ENCODE assay signal across 15 cellular contexts in genomic region chr9:95045751-95046150, GRCh38.
DNase-seq lines count a peak whose midpoint lies in the region; ATAC-seq, FAIRE-seq and TF ChIP-seq lines count a peak whose summit lies in the region.
"Had no signal": no experiment of that assay in that cellular context is flagged by ENCODE, and none has a peak within 500 bp of the region (broad histone marks: within the 10 kb centered on the region; RNA-seq: fewer than 3 reads in every experiment).

No MANE protein-coding gene starts in this region.

- H3K79me2 ChIP-seq in astrocyte (ENCODE audit: insufficient read depth, low read length), result peaks cover 95% of the 10 kb centered on the region

- H3K4me2 ChIP-seq in astrocyte (ENCODE audit: low read length), result no peak overlapping the region

- H3K9me3 ChIP-seq in astrocyte (ENCODE audit: insufficient read depth, low read depth, low read length), result no peaks in the 10 kb centered on the region
- H3K9me3 ChIP-seq in kidney (ENCODE audit: control insufficient read depth in 1 of 2, low read length in 2 of 2), result no peaks in the 10 kb centered on the region
- no peaks in the 10 kb centered on the region for H3K9me3 ChIP-seq in skeletal muscle tissue (ENCODE audit: control insufficient read depth in 3 of 3, low read length in 3 of 3)

- H2AFZ ChIP-seq in astrocyte (ENCODE audit: low read depth, low read length), result no peak overlapping the region

- H4K20me1 ChIP-seq in astrocyte (ENCODE audit: insufficient read depth, low read length), result peaks cover 91% of the 10 kb centered on the region

- no peak for ATAC-seq in GM21447 (IDR thresholded peaks at IDR 0.05; ENCODE audit: unreplicated experiment)
- ATAC-seq: stimulated activated naive B cell treated with anti-CD40 and anti-IgM and Interleukin-4, amounts not matched to agents 10 μg/mL and 1 μg/mL and 100 μg/mL, for 72 hours had no signal

- H3K9ac ChIP-seq in astrocyte (ENCODE audit: low read length) (no peak overlapping the region), kidney (ENCODE audit: low read length in 2 of 2) (no peak overlapping the region), skeletal muscle tissue (ENCODE audit: low read depth in 1 of 3, low read length in 3 of 3) (peak overlapping the region; percentile 46 to 60 (median 48))

- H3K27me3 ChIP-seq in astrocyte (ENCODE audit: insufficient read depth, low read length) (no peaks in the 10 kb centered on the region), skeletal muscle tissue (ENCODE audit: control insufficient read depth in 3 of 3, insufficient read depth in 3 of 3, low read length in 3 of 3) (no peaks in the 10 kb centered on the region)

- peaks cover 18% of the 10 kb centered on the region for H3K36me3 Mint-ChIP-seq in astrocyte (ENCODE audit: low read depth, unreplicated experiment)
- H3K36me3 Mint-ChIP-seq in CD14-positive monocyte, result peaks cover 7 to 13% of the 10 kb centered on the region in 2 donors
- no peaks in the 10 kb centered on the region for H3K36me3 Mint-ChIP-seq in endothelial cell (ENCODE audit: low read depth, unreplicated experiment)

- H3K4me3 Mint-ChIP-seq in astrocyte (ENCODE audit: unreplicated experiment), result peak overlapping the region; percentile 69
- no peak overlapping the region for H3K4me3 Mint-ChIP-seq in CD14-positive monocyte
- H3K4me3 Mint-ChIP-seq in endothelial cell (ENCODE audit: unreplicated experiment), result no peak overlapping the region
- H3K4me3 Mint-ChIP-seq: activated naive CD8-positive, alpha-beta T cell; stimulated activated naive B cell treated with anti-CD40 and anti-IgM and Interleukin-4, amounts not matched to agents 10 μg/mL and 1 μg/mL and 100 μg/mL, for 72 hours had no signal

- no peak for TF ChIP-seq CTCF in astrocyte (IDR thresholded peaks at IDR 0.05; ENCODE audit: insufficient read depth, low read depth, low read length)
- no peak for TF ChIP-seq CTCF in kidney (IDR thresholded peaks at IDR 0.05; ENCODE audit: borderline replicate concordance, extremely low read depth, insufficient read depth)
- TF ChIP-seq CTCF in CD14-positive monocyte (IDR thresholded peaks at IDR 0.05), result no peak
- no peak for TF ChIP-seq CTCF in endothelial cell (IDR thresholded peaks at IDR 0.05; ENCODE audit: unreplicated experiment)
- no peak for TF ChIP-seq CTCF in GM20000 (IDR thresholded peaks at IDR 0.05; ENCODE audit: extremely low read depth, missing control alignments)

- no peaks in the 10 kb centered on the region for H3K27me3 Mint-ChIP-seq in astrocyte (ENCODE audit: low read depth, unreplicated experiment)
- peaks cover 20 to 32% (median 21%) of the 10 kb centered on the region in 3 donors for H3K27me3 Mint-ChIP-seq in CD14-positive monocyte (ENCODE audit: low read depth in 3 of 3)
- H3K27me3 Mint-ChIP-seq in endothelial cell (ENCODE audit: unreplicated experiment), result peaks cover 4% of the 10 kb centered on the region

- DNase-seq in DMS53 treated with DMSO at 0.1 percent for 48 hours (lab: John Stamatoyannopoulos, UW; ENCODE audit: unreplicated experiment), result peak; percentile 66
- no peak for DNase-seq in astrocyte (ENCODE audit: low read depth)
- DNase-seq in kidney, result no peak
- DNase-seq in CD14-positive monocyte (ENCODE audit: low spot score), result no peak
- DNase-seq in endothelial cell (ENCODE audit: low spot score), result no peak
- no peak for DNase-seq in GM20000 (ENCODE audit: low spot score)
- DNase-seq: C1 segment of cervical spinal cord; NCI-H1092; NCI-H69; occipital lobe; stimulated activated naive B cell treated with anti-CD40 and anti-IgM and Interleukin-4, amounts not matched to agents 10 μg/mL and 1 μg/mL and 100 μg/mL, for 72 hours had no signal

- intact Hi-C loops in kidney (cut with DNase I), result no loop called here
- intact Hi-C loops in CD14-positive monocyte (cut with micrococcal nuclease), result no loop called here

- no peak overlapping the region for H3K4me3 ChIP-seq in astrocyte (ENCODE audit: insufficient read depth, low read depth, low read length)
- no peak overlapping the region for H3K4me3 ChIP-seq in kidney (ENCODE audit: low read length in 2 of 2)
- H3K4me3 ChIP-seq in skeletal muscle tissue (ENCODE audit: low read length in 3 of 3), result peak overlapping the region; percentile 19 to 42 (median 41)

- peaks cover 21% of the 10 kb centered on the region for H3K4me1 Mint-ChIP-seq in astrocyte (ENCODE audit: low read depth, unreplicated experiment)
- peaks cover 18% of the 10 kb centered on the region for H3K4me1 Mint-ChIP-seq in CD14-positive monocyte
- H3K4me1 Mint-ChIP-seq in endothelial cell (ENCODE audit: unreplicated experiment), result peaks cover 12% of the 10 kb centered on the region

- no peak overlapping the region for H3K27ac Mint-ChIP-seq in astrocyte (ENCODE audit: unreplicated experiment)
- no peak overlapping the region for H3K27ac Mint-ChIP-seq in CD14-positive monocyte
- H3K27ac Mint-ChIP-seq in endothelial cell (ENCODE audit: unreplicated experiment), result no peak overlapping the region
- H3K27ac Mint-ChIP-seq: activated naive CD8-positive, alpha-beta T cell; stimulated activated naive B cell treated with anti-CD40 and anti-IgM and Interleukin-4, amounts not matched to agents 10 μg/mL and 1 μg/mL and 100 μg/mL, for 72 hours had no signal

- H3K9me3 Mint-ChIP-seq in astrocyte (ENCODE audit: unreplicated experiment) (no peaks in the 10 kb centered on the region), CD14-positive monocyte (peaks cover 0 to 4% (median 0%) of the 10 kb centered on the region in 7 donors), endothelial cell (ENCODE audit: unreplicated experiment) (no peaks in the 10 kb centered on the region)
- H3K9me3 Mint-ChIP-seq: stimulated activated naive B cell treated with anti-CD40 and anti-IgM and Interleukin-4, amounts not matched to agents 10 μg/mL and 1 μg/mL and 100 μg/mL, for 72 hours had no signal

- peaks cover 13% of the 10 kb centered on the region for H3K36me3 ChIP-seq in astrocyte (ENCODE audit: insufficient read depth, low read length)
- H3K36me3 ChIP-seq in kidney (ENCODE audit: control insufficient read depth in 1 of 2, insufficient read depth in 2 of 2, low read length in 2 of 2), result peaks cover 2 to 11% of the 10 kb centered on the region in 2 donors
- H3K36me3 ChIP-seq in skeletal muscle tissue (ENCODE audit: control insufficient read depth in 3 of 3, insufficient read depth in 3 of 3, low read length in 3 of 3), result peaks cover 0 to 13% (median 10%) of the 10 kb centered on the region in 3 donors

- H3K27ac ChIP-seq in astrocyte (ENCODE audit: low read depth, low read length), result no peak overlapping the region
- H3K27ac ChIP-seq in kidney (ENCODE audit: low read depth in 2 of 2, low read length in 2 of 2), result peak overlapping the region; percentile 63
- H3K27ac ChIP-seq in skeletal muscle tissue (ENCODE audit: low read depth, low read length), result peak overlapping the region; percentile 71

- peaks cover 15% of the 10 kb centered on the region for H3K4me1 ChIP-seq in astrocyte (ENCODE audit: insufficient read depth, low read length)
- peaks cover 19 to 27% of the 10 kb centered on the region in 2 donors for H3K4me1 ChIP-seq in kidney (ENCODE audit: control insufficient read depth in 1 of 2, insufficient read depth in 1 of 2, low read depth in 1 of 2, low read length in 2 of 2)
- peaks cover 42 to 54% (median 46%) of the 10 kb centered on the region in 3 donors for H3K4me1 ChIP-seq in skeletal muscle tissue (ENCODE audit: control insufficient read depth in 3 of 3, insufficient read depth in 3 of 3, low read length in 3 of 3)

- FAIRE-seq in astrocyte (lab: Jason Lieb, UNC) (no peak), kidney (lab: Jason Lieb, UNC) (no peak)
- FAIRE-seq: colon had no signal

Comparison
In these comparisons a context has a peak if more than half of its experiments do, and no peak if none do; other contexts are left out.
1. H3K4me3 ChIP-seq: peak in skeletal muscle tissue (3 of 3); none in astrocyte (single experiment) and kidney (0 of 2).
2. H3K9ac ChIP-seq: peak in skeletal muscle tissue (3 of 3); none in astrocyte (single experiment) and kidney (0 of 2).